In the genomic region with DNA sequence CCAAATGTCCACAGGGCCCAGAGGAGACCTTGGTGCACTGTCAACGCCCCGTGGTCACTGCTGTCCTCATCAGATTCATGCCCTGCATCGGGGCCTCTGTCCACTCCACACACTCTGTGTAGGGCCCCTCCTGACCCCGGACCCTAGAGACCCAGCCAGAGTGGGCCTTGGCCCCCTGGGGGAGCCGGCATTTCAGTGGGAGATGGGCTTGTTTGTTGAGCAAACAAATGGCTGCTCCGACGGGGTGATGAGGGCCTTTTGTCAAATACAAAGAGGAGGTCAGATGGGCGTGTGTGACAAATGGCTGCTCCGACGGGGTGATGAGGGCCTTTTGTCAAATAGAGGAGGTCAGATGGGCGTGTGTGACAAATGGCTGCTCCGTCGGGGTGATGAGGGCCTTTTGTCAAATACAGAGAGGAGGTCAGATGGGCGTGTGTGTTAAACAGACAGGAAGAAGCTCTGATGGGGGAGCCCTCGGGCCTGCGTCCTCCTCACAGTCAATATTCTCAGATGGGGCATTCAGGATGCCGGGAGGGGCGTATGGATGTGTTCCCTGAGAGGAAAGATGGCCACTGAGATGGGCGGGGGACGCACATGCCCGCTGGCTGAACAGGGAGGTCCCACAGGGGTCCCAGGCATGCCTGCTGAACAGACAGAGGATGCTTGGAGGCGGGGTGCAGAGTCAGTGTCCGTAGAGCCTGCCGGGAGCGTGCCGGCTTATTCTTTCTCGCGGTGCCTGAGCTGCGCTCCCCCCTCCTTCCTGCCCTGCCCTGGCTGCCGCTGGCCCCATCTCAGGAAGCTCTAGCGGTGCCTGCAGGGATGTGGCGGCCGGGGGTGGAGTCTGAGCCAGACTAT, we compare ENCODE assay signal across 10 cellular contexts. TPM values are rescaled to one million over a fixed set of nuclear protein-coding genes. Genes with fewer than 3 reads are reported as not detected.
DNase-seq lines count a peak whose midpoint lies in the region; ATAC-seq and TF ChIP-seq lines count a peak whose summit lies in the region.
"Had no signal": no experiment of that assay in that cellular context is flagged by ENCODE, and none has a peak within 500 bp of the region (broad histone marks: within the 10 kb centered on the region; RNA-seq: fewer than 3 reads in every experiment).

No MANE protein-coding gene starts in this region.

- POLR2A ChIA-PET in HEK293 (lab: Yijun Ruan, JAX) = no interaction called here

- H3K36me3 ChIP-seq in HEK293 (ENCODE audit: control insufficient read depth in 2 of 2, insufficient read depth in 1 of 2, low read length in 2 of 2) (peaks cover 2 to 27% of the 10 kb centered on the region in 2 experiments; a peak in 2 of 3 replicates), iPS-20b (ENCODE audit: insufficient read depth, low read depth, low read length) (no peaks in the 10 kb centered on the region), Karpas-422 (ENCODE audit: insufficient read depth, low read length) (no peaks in the 10 kb centered on the region), SJCRH30 (peaks cover 14% of the 10 kb centered on the region; the same call in 1 of the 2 replicates)

- H3K27me3 ChIP-seq in iPS-20b (ENCODE audit: insufficient read depth, low read length) = peaks cover 7% of the 10 kb centered on the region; the same call in 1 of the 2 replicates
- H3K27me3 ChIP-seq in Karpas-422 (ENCODE audit: low read length) = no peaks in the 10 kb centered on the region
- H3K27me3 ChIP-seq in SJCRH30 = no peaks in the 10 kb centered on the region

- H2AFZ ChIP-seq in Karpas-422 (ENCODE audit: low read length) = no peak overlapping the region

- intact Hi-C loops in sciatic nerve (cut with DNase I) = no loop called here

- H3K4me1 ChIP-seq in HEK293 (ENCODE audit: control insufficient read depth, insufficient read depth, low read length) = no peaks in the 10 kb centered on the region
- peaks cover 6% of the 10 kb centered on the region; the same call in 1 of the 2 replicates for H3K4me1 ChIP-seq in iPS-20b (ENCODE audit: insufficient read depth, low read length)
- H3K4me1 ChIP-seq in Karpas-422 (ENCODE audit: low read length) = no peaks in the 10 kb centered on the region
- H3K4me1 ChIP-seq in SJCRH30 = 0 out of 2 replicates have a peak, but pooled peaks cover 3% of the 10 kb centered on the region

- peak overlapping the region; percentile 46; the same call in 1 of the 2 replicates for H3K9ac ChIP-seq in iPS-20b (ENCODE audit: low read depth, low read length)
- no peak overlapping the region for H3K9ac ChIP-seq in Karpas-422 (ENCODE audit: low read length)

- CTCF ChIA-PET in HEK293 (lab: Yijun Ruan, JAX) = no interaction called here

- H3K4me3 ChIP-seq in HEK293 (ENCODE audit: low read depth, low read length) (no peak overlapping the region), iPS-20b (ENCODE audit: low read length) (peak overlapping the region; percentile 48; the same call in 1 of the 2 replicates), Karpas-422 (ENCODE audit: low read length) (no peak overlapping the region), SJCRH30 (no peak overlapping the region)

- H3K4me2 ChIP-seq in Karpas-422 (ENCODE audit: low read depth, low read length, poor library complexity, severe bottlenecking) = no peak overlapping the region

- H3K9me2 ChIP-seq in Karpas-422 (replicated peaks; ENCODE audit: insufficient read depth, low read length) = no peaks in the 10 kb centered on the region

- ATAC-seq in sciatic nerve = peak; percentile 70

- TF ChIP-seq CTCF in HEK293 (tag by site-specific recombination; IDR thresholded peaks at IDR 0.05) = no peak

- DNase-seq in cerebellum (ENCODE audit: low spot score) (peak; percentile 86), sciatic nerve (ENCODE audit: low spot score) (no peak), Karpas-422 (no peak), OCI-M2 (lab: John Stamatoyannopoulos, UW; ENCODE audit: unreplicated experiment) (no peak), DMS114 treated with DMSO at 0.1 percent for 48 hours (lab: John Stamatoyannopoulos, UW; ENCODE audit: unreplicated experiment) (no peak), SJCRH30 (no peak)
- DNase-seq: activated naive CD8-positive, alpha-beta T cell treated with anti-CD3 and anti-CD28 coated beads for 36 hours; DMS 273 treated with DMSO at 0.1 percent for 48 hours had no signal

- no peaks in the 10 kb centered on the region for H4K20me1 ChIP-seq in Karpas-422 (ENCODE audit: insufficient read depth, low read depth, low read length)

- H3K9me3 ChIP-seq in HEK293 (ENCODE audit: control insufficient read depth, insufficient read depth, low read depth, low read length) = no peaks in the 10 kb centered on the region
- H3K9me3 ChIP-seq in iPS-20b (ENCODE audit: insufficient read depth, low read depth, low read length) = no peaks in the 10 kb centered on the region
- H3K9me3 ChIP-seq in Karpas-422 (ENCODE audit: low read length) = no peaks in the 10 kb centered on the region
- no peaks in the 10 kb centered on the region for H3K9me3 ChIP-seq in SJCRH30 (replicated peaks)

- no peaks in the 10 kb centered on the region for H3K79me2 ChIP-seq in Karpas-422 (ENCODE audit: low read length)

- H3K27ac ChIP-seq in HEK293 (ENCODE audit: extremely low read depth, low read depth, low read length) (no peak overlapping the region), iPS-20b (ENCODE audit: low read length) (no peak overlapping the region), Karpas-422 (ENCODE audit: low read length) (no peak overlapping the region), SJCRH30 (no peak overlapping the region)

TF ChIP-seq in HEK293, 187 proteins besides CTCF, POLR2A, EP300 and RAD21:
- TF ChIP-seq KLF16 (tag by site-specific recombination; IDR thresholded peaks at IDR 0.05) (no peak), SP2 (tag by site-specific recombination; IDR thresholded peaks at IDR 0.05) (no peak), ZNF600 (tag by site-specific recombination; IDR thresholded peaks at IDR 0.05) (0 out of 2 replicates have a peak, but pooled peaks have one; percentile 34)

RNA-seq across cellular contexts. Expression of a gene that starts 36.3 kb away (rescaled TPM):
- total RNA-seq in cerebellum = 0.27 TPM
- total RNA-seq in sciatic nerve = not detected
- 0.89 and 1.2 TPM in 2 replicates for total RNA-seq in Karpas-422 (2014; rRNA removed; shearing (Covaris generic); ENCODE audit: low replicate concordance)
- not detected in 2 replicates for total RNA-seq in SJCRH30 (2014; rRNA removed; shearing (Covaris generic))

RNA-seq across cellular contexts. Expression of a gene that starts 39.2 kb away (rescaled TPM):
- not detected for total RNA-seq in cerebellum
- total RNA-seq in sciatic nerve = not detected
- total RNA-seq in Karpas-422 (2014; rRNA removed; shearing (Covaris generic); ENCODE audit: low replicate concordance) = not detected in 2 replicates
- not detected in 2 replicates for total RNA-seq in SJCRH30 (2014; rRNA removed; shearing (Covaris generic))
- total RNA-seq: activated naive CD8-positive, alpha-beta T cell treated with anti-CD3 and anti-CD28 coated beads for 36 hours had no signal

RNA-seq across cellular contexts. Expression of a gene that starts 56.4 kb away (rescaled TPM):
- total RNA-seq in cerebellum = 4.8 TPM
- total RNA-seq in sciatic nerve = 8.4 TPM
- 0.89 and 10.4 TPM in 2 replicates for total RNA-seq in Karpas-422 (2014; rRNA removed; shearing (Covaris generic); ENCODE audit: low replicate concordance)
- total RNA-seq in SJCRH30 (2014; rRNA removed; shearing (Covaris generic)) = 11.7 and 12.3 TPM in 2 replicates
